ENCODE assay signal across 8 cellular contexts in the genomic region with DNA sequence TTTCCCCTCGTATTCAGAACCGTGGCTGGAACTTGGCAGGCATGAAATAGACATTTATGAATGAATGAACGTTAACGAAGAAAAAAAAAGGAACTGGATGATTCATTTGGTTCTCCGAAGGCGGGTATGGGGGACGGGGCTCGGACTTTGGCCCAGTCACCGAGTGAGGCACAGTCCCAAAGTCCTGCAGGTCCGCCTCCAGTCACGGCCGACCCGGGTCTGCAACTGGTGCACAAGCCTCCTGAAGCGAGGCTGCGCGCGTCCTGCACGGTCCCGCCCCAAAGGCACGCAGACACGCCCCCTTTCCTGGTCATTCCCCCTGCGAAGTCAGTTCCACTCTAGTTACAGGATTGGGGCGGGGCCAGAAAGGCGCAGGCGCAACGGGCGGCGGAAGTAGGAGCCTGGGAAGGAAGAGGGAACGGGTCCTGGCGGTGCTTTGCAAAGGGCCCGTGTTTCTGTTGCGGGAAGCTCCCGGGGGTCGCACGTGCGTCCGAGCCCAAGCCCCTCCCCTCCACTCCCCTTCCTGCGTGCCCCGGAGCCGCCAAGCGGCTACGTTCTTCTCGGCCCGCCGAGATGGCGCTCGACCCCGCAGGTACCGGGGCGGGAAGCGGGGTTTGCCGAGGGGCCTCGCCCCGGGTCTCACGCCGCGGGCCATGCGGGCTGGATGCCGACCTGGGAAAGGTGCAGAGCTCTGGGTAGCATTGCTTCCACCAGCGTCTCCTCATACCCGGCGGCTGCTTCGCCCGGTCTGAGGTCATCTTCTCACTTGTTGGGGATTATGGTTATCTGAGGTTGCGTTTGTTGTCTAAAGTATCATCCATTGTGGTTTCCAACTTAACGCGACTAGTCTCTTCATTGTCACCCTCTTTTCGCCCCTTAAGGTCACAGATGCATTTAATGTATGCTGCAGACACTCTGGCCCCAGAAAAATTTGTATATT. TPM values are rescaled to one million over a fixed set of nuclear protein-coding genes. Genes with fewer than 3 reads are reported as not detected.
DNase-seq lines count a peak whose midpoint lies in the region; ATAC-seq and TF ChIP-seq lines count a peak whose summit lies in the region.

A gene with protein sequence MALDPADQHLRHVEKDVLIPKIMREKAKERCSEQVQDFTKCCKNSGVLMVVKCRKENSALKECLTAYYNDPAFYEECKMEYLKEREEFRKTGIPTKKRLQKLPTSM (plus strand): TSS at position 399 of the 940 bp plus-strand sequence. CDS start 175 bp downstream, at position 574.

- DNase-seq in BJ (ENCODE audit: low read depth) = peak; percentile 92
- DNase-seq in NCI-H526 treated with DMSO at 0.1 percent for 48 hours (lab: John Stamatoyannopoulos, UW) = peak; percentile 95
- peak; percentile 97 for DNase-seq in activated CD4-positive, alpha-beta T cell treated with anti-CD3 and anti-CD28 coated beads, Interleukin-2, amount 10 ng/mL, durations not matched to agents 24 days and 14 days
- DNase-seq in colonic mucosa = peak; percentile 100
- DNase-seq in left colon = peak; percentile 99
- peak; percentile 95 for DNase-seq in stimulated activated CD4-positive, alpha-beta T cell treated with anti-CD3 and anti-CD28 coated beads, Interleukin-1b, Interleukin-23, amount 100 ng/mL, for 48 hours

- intact Hi-C loops in activated CD4-positive, alpha-beta T cell treated with anti-CD3 and anti-CD28 coated beads, Interleukin-2, amount 10 ng/mL, durations not matched to agents 24 days and 14 days (cut with micrococcal nuclease) = loop anchor here (1.0 to 5.0 kb wide), 6 partner anchors 46 to 759 kb away; a partner anchor contains a TSS
- intact Hi-C loops in colonic mucosa (cut with DNase I) = no loop called here
- intact Hi-C loops in left colon (cut with DNase I, micrococcal nuclease) = no loop called here

- H3K27ac ChIP-seq in colonic mucosa = peak within 1 kb of the TSS; percentile 83

- peak within 1 kb of the TSS; percentile 94 for H3K4me3 Mint-ChIP-seq in activated CD4-positive, alpha-beta T cell treated with anti-CD3 and anti-CD28 coated beads, Interleukin-2, amount 10 ng/mL, durations not matched to agents 24 days and 14 days

- no peaks in the 10 kb centered on the region for H3K9me3 Mint-ChIP-seq in activated CD4-positive, alpha-beta T cell treated with anti-CD3 and anti-CD28 coated beads, Interleukin-2, amount 10 ng/mL, durations not matched to agents 24 days and 14 days

- H3K27me3 ChIP-seq in BJ (ENCODE audit: control insufficient read depth, insufficient read depth, low read length) (no peaks in the 10 kb centered on the region), colonic mucosa (no peaks in the 10 kb centered on the region)

- peak within 1 kb of the TSS; percentile 93 for H3K27ac Mint-ChIP-seq in activated CD4-positive, alpha-beta T cell treated with anti-CD3 and anti-CD28 coated beads, Interleukin-2, amount 10 ng/mL, durations not matched to agents 24 days and 14 days

- no peak for TF ChIP-seq CTCF in BJ (IDR thresholded peaks at IDR 0.05; ENCODE audit: insufficient read depth, low read depth, low read length)
- no peak for TF ChIP-seq CTCF in colonic mucosa (IDR thresholded peaks at IDR 0.05)

- peaks cover 31% of the 10 kb centered on the region for H3K4me1 Mint-ChIP-seq in activated CD4-positive, alpha-beta T cell treated with anti-CD3 and anti-CD28 coated beads, Interleukin-2, amount 10 ng/mL, durations not matched to agents 24 days and 14 days

- H3K27me3 Mint-ChIP-seq in activated CD4-positive, alpha-beta T cell treated with anti-CD3 and anti-CD28 coated beads, Interleukin-2, amount 10 ng/mL, durations not matched to agents 24 days and 14 days = no peaks in the 10 kb centered on the region

- POLR2A ChIA-PET in BJ (lab: Charles Lee) = no interaction called here

- peak within 1 kb of the TSS; percentile 98 for H3K4me3 ChIP-seq in BJ (ENCODE audit: low read depth, low read length)
- H3K4me3 ChIP-seq in colonic mucosa = peak within 1 kb of the TSS; percentile 94

- peak within 1 kb of the TSS; percentile 92 to 98 for H3K9ac ChIP-seq in colonic mucosa (ENCODE audit: low read depth in 2 of 2, low read length in 2 of 2)

- ATAC-seq in GM19324 (IDR thresholded peaks at IDR 0.05; ENCODE audit: low FRiP score, unreplicated experiment) = peak; percentile 99
- peak; percentile 95 for ATAC-seq in HG03469 (IDR thresholded peaks at IDR 0.05; ENCODE audit: unreplicated experiment)
- peak; percentile 98 for ATAC-seq in left colon

- H3K9me3 ChIP-seq in colonic mucosa = no peaks in the 10 kb centered on the region

- no peaks in the 10 kb centered on the region; the same call in 1 of the 2 replicates for H3K36me3 ChIP-seq in BJ (ENCODE audit: control insufficient read depth, insufficient read depth, low read length)
- no peaks in the 10 kb centered on the region for H3K36me3 ChIP-seq in colonic mucosa

- CTCF ChIA-PET in BJ (lab: Yijun Ruan, JAX) = no interaction called here

- H3K4me1 ChIP-seq in colonic mucosa = peaks cover 10% of the 10 kb centered on the region

- H3K36me3 Mint-ChIP-seq in activated CD4-positive, alpha-beta T cell treated with anti-CD3 and anti-CD28 coated beads, Interleukin-2, amount 10 ng/mL, durations not matched to agents 24 days and 14 days (ENCODE audit: low read depth) = peaks cover 19% of the 10 kb centered on the region

RNA-seq across cellular contexts. Expression of the gene that starts here (rescaled TPM):
- polyA plus RNA-seq in BJ (2011; rRNA removed) = 8.8 and 16.2 TPM in 2 replicates
- 2.0 and 2.5 TPM in 2 replicates for polyA minus RNA-seq in BJ (2011; rRNA and poly(A)+ RNA removed)
- 21.3 and 23.2 TPM in 2 replicates for total RNA-seq in activated CD4-positive, alpha-beta T cell treated with anti-CD3 and anti-CD28 coated beads, Interleukin-2, amount 10 ng/mL, durations not matched to agents 24 days and 14 days
- total RNA-seq in colonic mucosa (10 to 100 TPM; 29.7 to 41.5 TPM), left colon (10 to 100 TPM; 24.3 to 36.0 TPM)

Comparison
In these comparisons a context has a peak if more than half of its experiments do, and no peak if none do; other contexts are left out.
1. Peak in every context shown above with its lines: DNase-seq, ATAC-seq, H3K4me3 ChIP-seq and H3K27ac ChIP-seq.